20 cellular contexts compared by ENCODE assay signal in genomic region chr1:220708929-220709801, GRCh38. TPM values are rescaled to one million over a fixed set of nuclear protein-coding genes. Genes with fewer than 3 reads are reported as not detected.
A peak's percentile ranks its signal among the peaks of the same experiment; 100 is the strongest.
DNase-seq lines count a peak whose midpoint lies in the region; ATAC-seq and TF ChIP-seq lines count a peak whose summit lies in the region.
"Had no signal": no experiment of that assay in that cellular context is flagged by ENCODE, and none has a peak within 500 bp of the region (broad histone marks: within the 10 kb centered on the region; RNA-seq: fewer than 3 reads in every experiment).

No MANE protein-coding gene starts in this region.

- H3K4me1 ChIP-seq in heart left ventricle, result peaks cover 0 to 30% (median 8%) of the 10 kb centered on the region in 12 donors
- H3K4me1 ChIP-seq: adrenal gland had no signal

- ATAC-seq in heart left ventricle (peak; percentile 52 to 74 (median 64)), left lobe of liver (peak; percentile 82), HG03039 (IDR thresholded peaks at IDR 0.05; ENCODE audit: unreplicated experiment) (no peak), HG03520 (IDR thresholded peaks at IDR 0.05; ENCODE audit: unreplicated experiment) (no peak)
- ATAC-seq: activated CD4-positive, CD25-positive, alpha-beta regulatory T cell treated with anti-CD3 and anti-CD28 coated beads, Interleukin-2, amount 50 U/mL, for 24 hours; activated CD8-positive, alpha-beta T cell treated with anti-CD3 and anti-CD28 coated beads for 36 hours; sciatic nerve; SK-N-SH treated with all-trans-retinoic acid at 6 μM for 48 hours had no signal

- intact Hi-C loops in heart left ventricle (cut with DNase I), result no loop called here
- intact Hi-C loops in cardiac septum (cut with DNase I), result no loop called here

- no peaks in the 10 kb centered on the region for H3K36me3 ChIP-seq in heart left ventricle
- H3K36me3 ChIP-seq: adrenal gland had no signal

- H3K27ac ChIP-seq in heart left ventricle, result no peak overlapping the region
- H3K27ac ChIP-seq: adrenal gland had no signal

- no peaks in the 10 kb centered on the region for H3K9me3 ChIP-seq in heart left ventricle
- H3K9me3 ChIP-seq: adrenal gland had no signal

- TF ChIP-seq CTCF in heart left ventricle (IDR thresholded peaks at IDR 0.05), result no peak
- no peak for TF ChIP-seq CTCF in GM20000 (IDR thresholded peaks at IDR 0.05; ENCODE audit: extremely low read depth, missing control alignments)

- WGBS in heart left ventricle, 4 donors, result 50 to 62% (median 56%) methylated on average over 9 of the region's 9 CpGs

- TF ChIP-seq POLR2A in heart left ventricle (IDR thresholded peaks at IDR 0.05), result no peak

- DNase-seq in heart left ventricle (no peak), cardiac septum (ENCODE audit: low spot score) (no peak), NCI-H510A treated with DMSO at 0.1 percent for 48 hours (lab: John Stamatoyannopoulos, UW) (peak; percentile 45), left lobe of liver (ENCODE audit: low spot score) (no peak), GM20000 (ENCODE audit: low spot score) (no peak)
- DNase-seq: activated CD8-positive, alpha-beta T cell treated with anti-CD3 and anti-CD28 coated beads for 36 hours; adrenal gland; CD4-positive, alpha-beta T cell; cortex of kidney; endodermal cell; NCI-H187 treated with DMSO at 0.1 percent for 48 hours; nephron progenitor cell; RPMI8226; substantia nigra; T-helper 9 cell had no signal

- no peak overlapping the region for H3K4me3 ChIP-seq in heart left ventricle
- H3K4me3 ChIP-seq: adrenal gland had no signal

- H3K27me3 ChIP-seq in heart left ventricle, result no peaks in the 10 kb centered on the region
- H3K27me3 ChIP-seq: adrenal gland had no signal

RNA-seq across cellular contexts. Expression of gene C1orf115, which starts 19.0 kb away (rescaled TPM):
- total RNA-seq in heart left ventricle (10 to 100 TPM in 8 of 9 donors, 1 to 10 TPM in 1; 8.5 to 39.0 (median 15.4) TPM), cardiac septum (5.5 TPM), left lobe of liver (49.9 TPM)
- polyA plus RNA-seq in heart left ventricle, result 10 to 100 TPM; 17.5 TPM

RNA-seq across cellular contexts. Expression of gene MTARC2, which starts 39.0 kb away (rescaled TPM):
- 10 to 100 TPM; 16.5 to 29.1 (median 24.2) TPM for total RNA-seq in heart left ventricle
- 10 to 100 TPM; 10.4 to 17.3 TPM for polyA plus RNA-seq in heart left ventricle
- total RNA-seq in cardiac septum, result 22.1 TPM
- 129 TPM for total RNA-seq in left lobe of liver
- total RNA-seq: activated CD8-positive, alpha-beta T cell treated with anti-CD3 and anti-CD28 coated beads for 36 hours; CD4-positive, alpha-beta T cell had no signal

Comparison
In these comparisons a context has a peak if more than half of its experiments do, and no peak if none do; other contexts are left out.
1. ATAC-seq: peak in heart left ventricle (4 of 4) and left lobe of liver (single experiment); none in HG03039 (single experiment) and HG03520 (single experiment).